In genomic region chr1:32893198-32894018, GRCh38 we compare ENCODE assay signal across 8 cellular contexts. TPM values are rescaled to one million over a fixed set of nuclear protein-coding genes. Genes with fewer than 3 reads are reported as not detected.
A peak's percentile ranks its signal among the peaks of the same experiment; 100 is the strongest.
DNase-seq lines count a peak whose midpoint lies in the region; ATAC-seq and TF ChIP-seq lines count a peak whose summit lies in the region.

No MANE protein-coding gene starts in this region.

- H3K27ac ChIP-seq in skeletal muscle tissue (ENCODE audit: low read depth, low read length), result no peak overlapping the region

- peak; percentile 68 for DNase-seq in COR-L47 (lab: John Stamatoyannopoulos, UW)
- DNase-seq in NCI-H1930 (lab: John Stamatoyannopoulos, UW), result peak; percentile 67 to 72
- peak; percentile 12 for DNase-seq in astrocyte of the spinal cord (ENCODE audit: low read depth, low spot score)
- peak; percentile 74 for DNase-seq in iPS-NIHi7 (ENCODE audit: extremely low spot score)
- DNase-seq in SK-N-DZ (ENCODE audit: low spot score), result no peak

- H3K4me3 ChIP-seq in astrocyte of the spinal cord (ENCODE audit: low read depth, low read length) (peak overlapping the region; percentile 42), skeletal muscle tissue (ENCODE audit: low read length in 3 of 3) (peak overlapping the region; percentile 40 to 48 (median 41))

- H3K27me3 ChIP-seq in skeletal muscle tissue (ENCODE audit: control insufficient read depth in 3 of 3, insufficient read depth in 3 of 3, low read length in 3 of 3), result peaks cover 29 to 52% (median 33%) of the 10 kb centered on the region in 3 donors

- in situ Hi-C loops in astrocyte of the spinal cord (cut with HindIII; ENCODE audit: low sequenced_read_pairs), result no loop called here

- peak overlapping the region in 1 of 3 donors; percentile 40 for H3K9ac ChIP-seq in skeletal muscle tissue (ENCODE audit: low read depth in 1 of 3, low read length in 3 of 3)

- H3K9me3 ChIP-seq in skeletal muscle tissue (ENCODE audit: control insufficient read depth in 3 of 3, low read length in 3 of 3), result no peaks in the 10 kb centered on the region

- no peaks in the 10 kb centered on the region for H3K36me3 ChIP-seq in skeletal muscle tissue (ENCODE audit: control insufficient read depth in 3 of 3, insufficient read depth in 3 of 3, low read length in 3 of 3)

- peaks cover 0 to 6% (median 0%) of the 10 kb centered on the region in 3 donors for H3K4me1 ChIP-seq in skeletal muscle tissue (ENCODE audit: control insufficient read depth in 3 of 3, insufficient read depth in 3 of 3, low read length in 3 of 3)

- peak; percentile 31 for TF ChIP-seq CTCF in astrocyte of the spinal cord (IDR thresholded peaks at IDR 0.05; ENCODE audit: low read depth, low read length)

- ATAC-seq in HG02884 (IDR thresholded peaks at IDR 0.05; ENCODE audit: unreplicated experiment), result no peak
- no peak for ATAC-seq in HG03460 (IDR thresholded peaks at IDR 0.05; ENCODE audit: unreplicated experiment)

RNA-seq across cellular contexts. Expression of gene HPCA, which starts 7.1 kb away (rescaled TPM):
- total RNA-seq in skeletal muscle tissue, result not detected
- polyA plus RNA-seq in SK-N-DZ (2014; cell fraction: cytosol; rRNA removed), result 8.1 and 13.7 TPM in 2 replicates
- polyA plus RNA-seq in SK-N-DZ (2014; cell fraction: nucleus; rRNA removed), result 4.5 TPM in 2 replicates

RNA-seq across cellular contexts. Expression of gene TMEM54, which starts 7.8 kb away (rescaled TPM):
- 5.2 TPM for total RNA-seq in skeletal muscle tissue
- 5.1 and 7.2 TPM in 2 replicates for polyA plus RNA-seq in SK-N-DZ (2014; cell fraction: cytosol; rRNA removed)
- polyA plus RNA-seq in SK-N-DZ (2014; cell fraction: nucleus; rRNA removed), result 8.8 and 9.2 TPM in 2 replicates

RNA-seq across cellular contexts. Expression of gene FNDC5, which starts 22.7 kb away (rescaled TPM):
- 366 TPM for total RNA-seq in skeletal muscle tissue
- 62.7 and 71.9 TPM in 2 replicates for polyA plus RNA-seq in SK-N-DZ (2014; cell fraction: cytosol; rRNA removed)
- 190 and 277 TPM in 2 replicates for polyA plus RNA-seq in SK-N-DZ (2014; cell fraction: nucleus; rRNA removed)
